In the genomic region with DNA sequence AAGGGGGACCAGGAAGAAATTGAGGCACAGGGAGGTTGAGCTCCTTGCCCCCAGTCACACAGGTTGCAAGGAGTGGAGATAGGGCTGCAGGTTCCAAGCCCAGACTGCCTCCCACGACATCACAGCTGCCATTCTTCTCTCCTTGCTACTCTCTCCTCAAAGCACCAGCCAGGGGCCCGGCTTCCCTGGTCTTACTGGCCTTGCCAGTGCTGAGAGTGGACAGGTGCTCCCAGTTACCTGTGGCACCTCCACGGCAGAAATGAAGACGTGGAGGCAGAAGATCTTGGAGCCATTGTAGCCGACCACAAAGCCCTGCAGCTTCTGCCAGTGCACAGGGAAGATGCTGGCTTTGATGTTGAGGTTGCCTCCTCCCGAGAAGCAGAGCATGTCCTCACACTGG, we compare ENCODE assay signal across 5 cellular contexts.
"Had no signal": no experiment of that assay in that cellular context is flagged by ENCODE, and none has a peak within 500 bp of the region (broad histone marks: within the 10 kb centered on the region; RNA-seq: fewer than 3 reads in every experiment).

No MANE protein-coding gene starts in this region.

- H3K27ac ChIP-seq: HL-60 had no signal

- DNase-seq: IMR-90, KBM-7, KG1 had no signal

- H3K4me3 ChIP-seq: K562 had no signal
